ENCODE assay signal across 1 cellular context in genomic region chr13:21663197-21663596, GRCh38.
TF ChIP-seq lines count a peak whose summit lies in the region.

No MANE protein-coding gene starts in this region.

TF ChIP-seq in HCT116, 20 proteins besides CTCF, POLR2A, EP300 and RAD21:
- TF ChIP-seq EZH2 (IDR thresholded peaks at IDR 0.05) (no peak), JUND (IDR thresholded peaks at IDR 0.05) (0 out of 2 replicates have a peak, but pooled peaks have one; percentile 12)
